Comparison of ENCODE assay signal across 20 cellular contexts in the genomic region with DNA sequence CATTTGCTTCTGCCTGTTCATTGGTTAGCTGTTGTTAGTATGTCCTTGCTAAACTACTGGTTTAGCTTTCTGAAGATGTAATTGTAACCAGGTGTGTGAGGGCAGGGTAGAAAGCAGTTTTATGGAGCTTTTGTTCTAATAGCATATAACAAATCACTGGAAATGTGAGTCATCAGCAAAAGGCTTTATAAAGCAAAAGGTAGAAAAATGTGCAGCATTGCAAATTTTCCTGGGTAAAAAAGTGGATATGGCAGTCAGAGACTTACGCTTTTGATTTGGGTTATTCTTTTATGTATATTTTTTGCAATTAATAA.
DNase-seq lines count a peak whose midpoint lies in the region; ATAC-seq, FAIRE-seq and TF ChIP-seq lines count a peak whose summit lies in the region.
"Had no signal": no experiment of that assay in that cellular context is flagged by ENCODE, and none has a peak within 500 bp of the region (broad histone marks: within the 10 kb centered on the region; RNA-seq: fewer than 3 reads in every experiment).

No MANE protein-coding gene starts in this region.

- H3K4me1 ChIP-seq in HepG2 (ENCODE audit: insufficient read depth, low read length) (peaks cover 5% of the 10 kb centered on the region), right lobe of liver (peaks cover 0 to 7% (median 0%) of the 10 kb centered on the region in 4 donors)
- no peaks in the 10 kb centered on the region for H3K4me1 ChIP-seq in CD4-positive, alpha-beta memory T cell (ENCODE audit: insufficient read depth, low read length)
- H3K4me1 ChIP-seq: lower lobe of right lung, pancreas had no signal

- peaks cover 7 to 28% (median 20%) of the 10 kb centered on the region in 4 donors for H3K4me1 Mint-ChIP-seq in CD4-positive, alpha-beta memory T cell
- peaks cover 18 to 20% of the 10 kb centered on the region in 2 donors for H3K4me1 Mint-ChIP-seq in natural killer cell

- H3K4me3 ChIP-seq in HepG2 (replicated peaks in 1 of 3; ENCODE audit: insufficient read depth in 1 of 3, low read depth in 2 of 3, low read length in 3 of 3) (no peak overlapping the region), right lobe of liver (no peak overlapping the region), fibroblast of mammary gland (ENCODE audit: control insufficient read depth, low read depth, low read length) (no peak overlapping the region)
- H3K4me3 ChIP-seq in CD4-positive, alpha-beta memory T cell (ENCODE audit: low read length in 2 of 2) = no peak overlapping the region
- H3K4me3 ChIP-seq: lower lobe of right lung, pancreas had no signal

- TF ChIP-seq EP300 in HepG2 (IDR thresholded peaks at IDR 0.05; ENCODE audit: low read depth in 2 of 2, low read length in 2 of 2) = no peak
- no peak for TF ChIP-seq EP300 in HepG2 (CRISPR knock-in tag; IDR thresholded peaks at IDR 0.05; ENCODE audit: borderline replicate concordance)

- no peak for FAIRE-seq in HepG2 (lab: Jason Lieb, UNC)
- FAIRE-seq: pancreas had no signal

- H3K36me3 Mint-ChIP-seq in CD4-positive, alpha-beta memory T cell = peaks cover 32 to 39% of the 10 kb centered on the region in 2 donors
- H3K36me3 Mint-ChIP-seq in natural killer cell = peaks cover 15% of the 10 kb centered on the region

- no peak overlapping the region for H3K9ac ChIP-seq in HepG2 (ENCODE audit: insufficient read depth, low read depth, low read length)

- 100% methylated on average over 1 of the region's 1 CpG for WGBS in HepG2 (ENCODE audit: low lambda C conversion rate)
- WGBS in right lobe of liver (ENCODE audit: insufficient coverage, low coverage, low lambda C conversion rate, missing lambda C conversion rate) = 95% methylated on average over 1 of the region's 1 CpG

- no peak overlapping the region for H2AFZ ChIP-seq in HepG2 (ENCODE audit: low read length)

- no peak overlapping the region for H3K4me3 Mint-ChIP-seq in CD4-positive, alpha-beta memory T cell
- no peak overlapping the region for H3K4me3 Mint-ChIP-seq in natural killer cell
- H3K4me3 Mint-ChIP-seq: activated CD8-positive, alpha-beta T cell treated with anti-CD3 and anti-CD28 coated beads for 36 hours; activated T-cell treated with anti-CD3 and anti-CD28 coated beads, Interleukin-2, amount 50 U/mL, for 72 hours; central memory CD8-positive, alpha-beta T cell; T-cell had no signal

- H3K27me3 ChIP-seq in HepG2 (ENCODE audit: control insufficient read depth in 1 of 2, insufficient read depth in 2 of 2, low read length in 2 of 2) (no peaks in the 10 kb centered on the region), right lobe of liver (no peaks in the 10 kb centered on the region)
- H3K27me3 ChIP-seq in CD4-positive, alpha-beta memory T cell (ENCODE audit: insufficient read depth, low read length) = no peaks in the 10 kb centered on the region
- H3K27me3 ChIP-seq: pancreas had no signal

- no peaks in the 10 kb centered on the region for H3K79me2 ChIP-seq in HepG2 (ENCODE audit: insufficient read depth, low read length)

- POLR2A ChIA-PET in HepG2 (lab: Yijun Ruan, JAX) = no interaction called here
- POLR2A ChIA-PET in CD4-positive, alpha-beta memory T cell (lab: Charles Lee; ENCODE audit: partially characterized antibody) = no interaction called here

- CTCF ChIA-PET in HepG2 (lab: Yijun Ruan, JAX; ENCODE audit: low intra/inter-chr PET ratio, low total read pairs) = no interaction called here
- CTCF ChIA-PET in CD4-positive, alpha-beta memory T cell (lab: Charles Lee; ENCODE audit: partially characterized antibody) = no interaction called here

- H3K27ac ChIP-seq in HepG2 (ENCODE audit: extremely low read length, insufficient read depth, low read length) (no peak overlapping the region), right lobe of liver (no peak overlapping the region)
- H3K27ac ChIP-seq in CD4-positive, alpha-beta memory T cell (ENCODE audit: low read depth, low read length) = no peak overlapping the region
- H3K27ac ChIP-seq: lower lobe of right lung, pancreas, WERI-Rb-1 had no signal

- H3K36me3 ChIP-seq in HepG2 (replicated peaks in 1 of 2; ENCODE audit: control insufficient read depth in 1 of 2, insufficient read depth in 2 of 2, low read length in 2 of 2) = no peaks in the 10 kb centered on the region
- H3K36me3 ChIP-seq in right lobe of liver = no peaks in the 10 kb centered on the region
- no peaks in the 10 kb centered on the region for H3K36me3 ChIP-seq in CD4-positive, alpha-beta memory T cell (ENCODE audit: insufficient read depth, low read length)
- H3K36me3 ChIP-seq: lower lobe of right lung, pancreas, WERI-Rb-1 had no signal

- no peak for TF ChIP-seq CTCF in HepG2 (CRISPR knock-in tag; IDR thresholded peaks at IDR 0.05)
- TF ChIP-seq CTCF in right lobe of liver (IDR thresholded peaks at IDR 0.05) = no peak
- TF ChIP-seq CTCF in fibroblast of mammary gland (conservative IDR thresholded peaks at IDR 0.05; ENCODE audit: control insufficient read depth, insufficient read depth, low read depth, low read length) = no peak
- no peak for TF ChIP-seq CTCF in natural killer cell (IDR thresholded peaks at IDR 0.05)

- H4K20me1 ChIP-seq in HepG2 (ENCODE audit: insufficient read depth, low read length) = no peaks in the 10 kb centered on the region

- no TSS peak for BruUV-seq in HepG2 (replicated peaks; lab: Mats Ljungman, UMichigan)

- H3K27me3 Mint-ChIP-seq in CD4-positive, alpha-beta memory T cell = no peaks in the 10 kb centered on the region
- H3K27me3 Mint-ChIP-seq in natural killer cell (ENCODE audit: low read depth in 2 of 2) = no peaks in the 10 kb centered on the region
- H3K27me3 Mint-ChIP-seq: activated CD8-positive, alpha-beta T cell treated with anti-CD3 and anti-CD28 coated beads for 36 hours; central memory CD8-positive, alpha-beta T cell; T-cell had no signal

- ATAC-seq in HepG2 (no peak), right lobe of liver (no peak), SK-N-SH treated with all-trans-retinoic acid at 6 μM for 48 hours (peak; percentile 94), natural killer cell (no peak), GM19463 (IDR thresholded peaks at IDR 0.05; ENCODE audit: unreplicated experiment) (no peak)
- ATAC-seq: lower lobe of right lung, pancreas, T-cell had no signal

- TF ChIP-seq POLR2A in HepG2 (IDR thresholded peaks at IDR 0.05; ENCODE audit: insufficient read depth in 1 of 2, low read depth in 2 of 2, low read length in 2 of 2) (no peak), right lobe of liver (IDR thresholded peaks at IDR 0.05) (no peak)

- intact Hi-C loops in HepG2 (cut with micrococcal nuclease; ENCODE audit: unreplicated experiment) = no loop called here
- intact Hi-C loops in right lobe of liver (cut with DNase I) = no loop called here
- intact Hi-C loops in CD4-positive, alpha-beta memory T cell (cut with micrococcal nuclease) = no loop called here
- intact Hi-C loops in natural killer cell (cut with micrococcal nuclease) = no loop called here

- TF ChIP-seq RAD21 in HepG2 (CRISPR knock-in tag; IDR thresholded peaks at IDR 0.05) = no peak

- H3K27ac Mint-ChIP-seq in CD4-positive, alpha-beta memory T cell = no peak overlapping the region
- no peak overlapping the region for H3K27ac Mint-ChIP-seq in natural killer cell
- H3K27ac Mint-ChIP-seq: activated CD8-positive, alpha-beta T cell treated with anti-CD3 and anti-CD28 coated beads for 36 hours; activated T-cell treated with anti-CD3 and anti-CD28 coated beads, Interleukin-2, amount 50 U/mL, for 72 hours; T-cell had no signal

- H3K4me2 ChIP-seq in HepG2 (ENCODE audit: low read depth, low read length) = no peak overlapping the region

- H3K9me3 ChIP-seq in HepG2 (ENCODE audit: low read length) (no peaks in the 10 kb centered on the region), right lobe of liver (no peaks in the 10 kb centered on the region)
- H3K9me3 ChIP-seq in CD4-positive, alpha-beta memory T cell (ENCODE audit: control insufficient read depth in 1 of 2, low read length in 2 of 2) = no peaks in the 10 kb centered on the region
- H3K9me3 ChIP-seq: lower lobe of right lung, pancreas had no signal

- in situ Hi-C loops in HepG2 (cut with HindIII; ENCODE audit: extremely low pct_ligation_motif_present, low pct_unique_long_range_greater_than_20kb) = no loop called here

- peaks cover 0 to 4% (median 1%) of the 10 kb centered on the region in 8 donors for H3K9me3 Mint-ChIP-seq in CD4-positive, alpha-beta memory T cell
- H3K9me3 Mint-ChIP-seq in natural killer cell = no peaks in the 10 kb centered on the region
- H3K9me3 Mint-ChIP-seq: activated CD8-positive, alpha-beta T cell treated with anti-CD3 and anti-CD28 coated beads for 36 hours; central memory CD8-positive, alpha-beta T cell; T-cell had no signal

- DNase-seq in HepG2 (ENCODE audit: low spot score) (no peak), right lobe of liver (no peak), fibroblast of mammary gland (ENCODE audit: low read depth) (peak; percentile 81), hepatic stellate cell (ENCODE audit: low spot score) (no peak), natural killer cell (no peak)
- DNase-seq in CD4-positive, alpha-beta memory T cell = no peak
- DNase-seq: activated CD8-positive, alpha-beta T cell treated with anti-CD3 and anti-CD28 coated beads for 36 hours; effector memory CD4-positive, alpha-beta T cell; GDM1; lower lobe of right lung; NCI-H1092; NK-92 treated with Interleukin-12 subunit alpha and Interleukin-12 subunit beta, amount 100 ng/mL, for 24 hours; pancreas; stimulated activated CD4-positive, alpha-beta T cell treated with anti-CD3 and anti-CD28 coated beads, Interleukin-4, amount 100 ng/mL, for 24 hours; WERI-Rb-1 had no signal

TF ChIP-seq in HepG2, 621 proteins besides CTCF, POLR2A, EP300 and RAD21 (continues in another document):
- peak in 1 of 2 experiments; percentile 22; a peak in 1 of 4 replicates for TF ChIP-seq MAFK (conservative IDR thresholded peaks at IDR 0.05 in 1 of 2, IDR thresholded peaks at IDR 0.05 in 1 of 2; ENCODE audit: low read length in 2 of 2)

TF ChIP-seq in SK-N-SH treated with all-trans-retinoic acid at 6 μM for 48 hours, 23 proteins besides CTCF, POLR2A, EP300 and RAD21 (continues in another document):
- TF ChIP-seq POU6F1 (CRISPR knock-in tag; IDR thresholded peaks at IDR 0.05; ENCODE audit: borderline replicate concordance, low read depth) (no peak), TCF4 (CRISPR knock-in tag; IDR thresholded peaks at IDR 0.05; ENCODE audit: borderline replicate concordance) (no peak), ZFP3 (CRISPR knock-in tag; IDR thresholded peaks at IDR 0.05) (no peak), SNAI2 (CRISPR knock-in tag; IDR thresholded peaks at IDR 0.05) (no peak), CSDC2 (CRISPR knock-in tag; IDR thresholded peaks at IDR 0.05) (no peak)
